11 cellular contexts compared by ENCODE assay signal in the genomic region with DNA sequence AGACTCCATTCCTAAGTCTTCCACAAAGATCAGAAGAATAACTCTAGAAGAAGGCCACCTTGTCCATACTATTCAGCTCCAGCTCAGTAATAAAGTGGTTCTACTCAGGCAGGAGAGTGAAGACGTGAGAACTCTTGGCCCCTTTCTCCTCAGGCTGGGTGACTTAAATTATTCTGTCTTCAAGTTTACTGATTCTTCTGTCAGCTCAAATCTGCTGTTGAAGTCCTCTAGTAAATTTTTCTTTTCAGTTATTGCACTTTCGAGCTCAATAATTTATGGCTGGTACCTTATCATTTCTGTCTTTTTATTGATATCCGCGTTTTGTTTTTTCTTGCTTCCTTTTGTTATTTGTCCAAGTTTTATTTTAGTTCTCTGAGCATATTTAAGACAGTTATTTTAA.
"Had no signal": no experiment of that assay in that cellular context is flagged by ENCODE, and none has a peak within 500 bp of the region (broad histone marks: within the 10 kb centered on the region; RNA-seq: fewer than 3 reads in every experiment).

No MANE protein-coding gene starts in this region.

- H3K4me1 ChIP-seq: HAP-1 had no signal

- H3K4me2 ChIP-seq: GM23338 had no signal

- DNase-seq: GM23248, GOT3, H7, H9, HCEC 1CT, HFFc6 had no signal

- H3K27ac ChIP-seq: GM23248 had no signal

- ATAC-seq: GM23338, HCT116 had no signal

- H2AFZ ChIP-seq: GM23248, GM23338 had no signal

- H3K9me3 ChIP-seq: HAP-1 had no signal

- FAIRE-seq: H1, H54 had no signal

- H3K36me3 ChIP-seq: HAP-1 had no signal

- H3K4me3 ChIP-seq: GM23248, GM23338, HAP-1 had no signal

- H3K9ac ChIP-seq: GM23248 had no signal
